In the genomic region with DNA sequence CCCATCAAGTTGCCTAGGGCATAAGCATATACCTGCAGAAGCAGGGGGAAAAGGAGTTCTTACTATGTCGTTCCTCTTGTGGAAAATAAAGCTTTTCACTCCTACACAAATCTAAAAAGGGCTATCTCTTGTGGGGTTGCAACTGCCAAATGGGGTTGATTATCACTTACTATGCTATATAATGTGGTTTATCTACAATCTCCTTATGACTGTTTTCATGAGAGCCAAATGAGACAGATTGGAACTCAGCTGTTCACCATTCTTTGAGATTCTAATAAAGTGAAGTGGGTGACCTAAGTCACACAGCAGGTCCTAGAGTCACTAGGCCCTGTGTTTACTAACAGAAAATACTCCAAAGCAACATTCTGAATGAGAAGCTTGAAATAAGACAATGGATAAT, we compare ENCODE assay signal across 1 cellular context.
A peak's percentile ranks its signal among the peaks of the same experiment; 100 is the strongest.
TF ChIP-seq lines count a peak whose summit lies in the region.

No MANE protein-coding gene starts in this region.

TF ChIP-seq in GM12878, 131 proteins besides CTCF, POLR2A, EP300 and RAD21 (continued from another document):
- TF ChIP-seq ETV6 (conservative IDR thresholded peaks at IDR 0.05 in 1 of 2, IDR thresholded peaks at IDR 0.05 in 1 of 2; ENCODE audit: borderline replicate concordance in 1 of 2, low read depth in 1 of 2) (no peak), NFIC (IDR thresholded peaks at IDR 0.05; ENCODE audit: low read depth, low read length) (peak; percentile 63; the same call in 1 of the 2 replicates), POU2F2 (IDR thresholded peaks at IDR 0.05; ENCODE audit: borderline replicate concordance, low read depth, low read length) (no peak), RUNX3 (IDR thresholded peaks at IDR 0.05; ENCODE audit: low read length) (peak; percentile 95), IRF4 (IDR thresholded peaks at IDR 0.05; ENCODE audit: low read depth, low read length) (peak; percentile 74; the same call in 1 of the 2 replicates), BHLHE40 (IDR thresholded peaks at IDR 0.05; ENCODE audit: borderline replicate concordance in 1 of 2, low read depth in 2 of 2, low read length in 1 of 2) (no peak), MEF2A (IDR thresholded peaks at IDR 0.05; ENCODE audit: insufficient read depth, low read depth, low read length) (peak; percentile 86), JUNB (IDR thresholded peaks at IDR 0.05) (peak; percentile 77), TCF7 (IDR thresholded peaks at IDR 0.05; ENCODE audit: borderline replicate concordance) (peak; percentile 53; the same call in 1 of the 2 replicates), ZBED1 (IDR thresholded peaks at IDR 0.05; ENCODE audit: borderline replicate concordance) (no peak), ATF7 (IDR thresholded peaks at IDR 0.05; ENCODE audit: low read depth) (no peak), MTA2 (IDR thresholded peaks at IDR 0.05; ENCODE audit: low read depth) (peak; percentile 40; the same call in 1 of the 2 replicates), ZNF207 (IDR thresholded peaks at IDR 0.05; ENCODE audit: borderline replicate concordance) (no peak)
- TF ChIP-seq, protein P1, sequence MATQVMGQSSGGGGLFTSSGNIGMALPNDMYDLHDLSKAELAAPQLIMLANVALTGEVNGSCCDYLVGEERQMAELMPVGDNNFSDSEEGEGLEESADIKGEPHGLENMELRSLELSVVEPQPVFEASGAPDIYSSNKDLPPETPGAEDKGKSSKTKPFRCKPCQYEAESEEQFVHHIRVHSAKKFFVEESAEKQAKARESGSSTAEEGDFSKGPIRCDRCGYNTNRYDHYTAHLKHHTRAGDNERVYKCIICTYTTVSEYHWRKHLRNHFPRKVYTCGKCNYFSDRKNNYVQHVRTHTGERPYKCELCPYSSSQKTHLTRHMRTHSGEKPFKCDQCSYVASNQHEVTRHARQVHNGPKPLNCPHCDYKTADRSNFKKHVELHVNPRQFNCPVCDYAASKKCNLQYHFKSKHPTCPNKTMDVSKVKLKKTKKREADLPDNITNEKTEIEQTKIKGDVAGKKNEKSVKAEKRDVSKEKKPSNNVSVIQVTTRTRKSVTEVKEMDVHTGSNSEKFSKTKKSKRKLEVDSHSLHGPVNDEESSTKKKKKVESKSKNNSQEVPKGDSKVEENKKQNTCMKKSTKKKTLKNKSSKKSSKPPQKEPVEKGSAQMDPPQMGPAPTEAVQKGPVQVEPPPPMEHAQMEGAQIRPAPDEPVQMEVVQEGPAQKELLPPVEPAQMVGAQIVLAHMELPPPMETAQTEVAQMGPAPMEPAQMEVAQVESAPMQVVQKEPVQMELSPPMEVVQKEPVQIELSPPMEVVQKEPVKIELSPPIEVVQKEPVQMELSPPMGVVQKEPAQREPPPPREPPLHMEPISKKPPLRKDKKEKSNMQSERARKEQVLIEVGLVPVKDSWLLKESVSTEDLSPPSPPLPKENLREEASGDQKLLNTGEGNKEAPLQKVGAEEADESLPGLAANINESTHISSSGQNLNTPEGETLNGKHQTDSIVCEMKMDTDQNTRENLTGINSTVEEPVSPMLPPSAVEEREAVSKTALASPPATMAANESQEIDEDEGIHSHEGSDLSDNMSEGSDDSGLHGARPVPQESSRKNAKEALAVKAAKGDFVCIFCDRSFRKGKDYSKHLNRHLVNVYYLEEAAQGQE (IDR thresholded peaks at IDR 0.05; ENCODE audit: low read depth, low read length): no peak
- TF ChIP-seq, protein P2, sequence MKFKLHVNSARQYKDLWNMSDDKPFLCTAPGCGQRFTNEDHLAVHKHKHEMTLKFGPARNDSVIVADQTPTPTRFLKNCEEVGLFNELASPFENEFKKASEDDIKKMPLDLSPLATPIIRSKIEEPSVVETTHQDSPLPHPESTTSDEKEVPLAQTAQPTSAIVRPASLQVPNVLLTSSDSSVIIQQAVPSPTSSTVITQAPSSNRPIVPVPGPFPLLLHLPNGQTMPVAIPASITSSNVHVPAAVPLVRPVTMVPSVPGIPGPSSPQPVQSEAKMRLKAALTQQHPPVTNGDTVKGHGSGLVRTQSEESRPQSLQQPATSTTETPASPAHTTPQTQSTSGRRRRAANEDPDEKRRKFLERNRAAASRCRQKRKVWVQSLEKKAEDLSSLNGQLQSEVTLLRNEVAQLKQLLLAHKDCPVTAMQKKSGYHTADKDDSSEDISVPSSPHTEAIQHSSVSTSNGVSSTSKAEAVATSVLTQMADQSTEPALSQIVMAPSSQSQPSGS (IDR thresholded peaks at IDR 0.05; ENCODE audit: low read length): peak; percentile 36; the same call in 1 of the 2 replicates
- TF ChIP-seq, protein P3, sequence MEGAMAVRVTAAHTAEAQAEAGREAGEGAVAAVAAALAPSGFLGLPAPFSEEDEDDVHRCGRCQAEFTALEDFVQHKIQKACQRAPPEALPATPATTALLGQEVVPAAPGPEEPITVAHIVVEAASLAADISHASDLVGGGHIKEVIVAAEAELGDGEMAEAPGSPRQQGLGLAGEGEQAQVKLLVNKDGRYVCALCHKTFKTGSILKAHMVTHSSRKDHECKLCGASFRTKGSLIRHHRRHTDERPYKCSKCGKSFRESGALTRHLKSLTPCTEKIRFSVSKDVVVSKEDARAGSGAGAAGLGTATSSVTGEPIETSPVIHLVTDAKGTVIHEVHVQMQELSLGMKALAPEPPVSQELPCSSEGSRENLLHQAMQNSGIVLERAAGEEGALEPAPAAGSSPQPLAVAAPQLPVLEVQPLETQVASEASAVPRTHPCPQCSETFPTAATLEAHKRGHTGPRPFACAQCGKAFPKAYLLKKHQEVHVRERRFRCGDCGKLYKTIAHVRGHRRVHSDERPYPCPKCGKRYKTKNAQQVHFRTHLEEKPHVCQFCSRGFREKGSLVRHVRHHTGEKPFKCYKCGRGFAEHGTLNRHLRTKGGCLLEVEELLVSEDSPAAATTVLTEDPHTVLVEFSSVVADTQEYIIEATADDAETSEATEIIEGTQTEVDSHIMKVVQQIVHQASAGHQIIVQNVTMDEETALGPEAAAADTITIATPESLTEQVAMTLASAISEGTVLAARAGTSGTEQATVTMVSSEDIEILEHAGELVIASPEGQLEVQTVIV (IDR thresholded peaks at IDR 0.05; ENCODE audit: borderline replicate concordance, partially characterized antibody): no peak
